ENCODE assay signal across 1 cellular context in the genomic region with DNA sequence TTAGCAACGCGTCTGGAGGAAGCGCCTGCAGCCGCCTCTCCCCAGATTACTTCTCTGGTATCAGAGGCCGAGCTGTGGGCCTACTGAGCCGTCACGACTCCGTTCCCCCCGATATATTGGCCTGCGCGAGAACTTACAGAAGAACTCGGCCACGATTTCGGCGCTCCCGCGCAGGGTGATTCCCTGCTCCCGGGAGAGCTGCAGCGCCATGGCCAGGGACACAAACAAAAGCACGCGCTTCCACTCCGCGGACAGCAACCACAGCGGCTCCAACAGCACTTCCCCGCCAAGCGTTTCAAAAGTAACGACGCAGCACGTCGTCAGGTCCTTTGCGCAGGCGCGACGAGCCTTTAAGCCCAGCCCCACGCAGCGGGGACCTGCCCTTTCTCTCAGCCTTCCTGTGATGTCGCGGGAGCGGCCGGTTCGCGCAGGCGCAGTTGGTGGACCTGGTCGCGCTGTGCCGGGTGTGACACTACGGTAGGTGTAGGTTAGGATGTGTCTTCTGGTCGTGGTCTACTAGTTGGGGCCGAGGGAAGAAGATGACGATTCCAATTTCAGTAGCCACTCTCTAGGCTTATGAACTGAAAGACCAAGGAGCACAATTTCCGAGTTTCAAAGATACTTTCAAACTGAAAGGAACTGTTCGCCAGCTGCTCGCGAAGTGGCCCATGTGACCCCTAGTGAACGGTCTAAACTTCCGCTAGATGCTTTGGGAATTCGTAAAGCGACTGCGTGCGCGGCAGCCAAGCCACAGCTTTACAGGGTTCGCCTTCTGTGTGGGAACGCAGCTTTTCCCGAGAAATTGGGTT.
TF ChIP-seq lines count a peak whose summit lies in the region.

A gene (minus strand): TSS at position 324 of the 809 bp plus-strand sequence. CDS start 114 bp downstream, at position 210.

TF ChIP-seq in WTC11, 78 proteins besides CTCF, POLR2A, EP300 and RAD21 (continued from another document and continues in another):
- TF ChIP-seq, protein P1, sequence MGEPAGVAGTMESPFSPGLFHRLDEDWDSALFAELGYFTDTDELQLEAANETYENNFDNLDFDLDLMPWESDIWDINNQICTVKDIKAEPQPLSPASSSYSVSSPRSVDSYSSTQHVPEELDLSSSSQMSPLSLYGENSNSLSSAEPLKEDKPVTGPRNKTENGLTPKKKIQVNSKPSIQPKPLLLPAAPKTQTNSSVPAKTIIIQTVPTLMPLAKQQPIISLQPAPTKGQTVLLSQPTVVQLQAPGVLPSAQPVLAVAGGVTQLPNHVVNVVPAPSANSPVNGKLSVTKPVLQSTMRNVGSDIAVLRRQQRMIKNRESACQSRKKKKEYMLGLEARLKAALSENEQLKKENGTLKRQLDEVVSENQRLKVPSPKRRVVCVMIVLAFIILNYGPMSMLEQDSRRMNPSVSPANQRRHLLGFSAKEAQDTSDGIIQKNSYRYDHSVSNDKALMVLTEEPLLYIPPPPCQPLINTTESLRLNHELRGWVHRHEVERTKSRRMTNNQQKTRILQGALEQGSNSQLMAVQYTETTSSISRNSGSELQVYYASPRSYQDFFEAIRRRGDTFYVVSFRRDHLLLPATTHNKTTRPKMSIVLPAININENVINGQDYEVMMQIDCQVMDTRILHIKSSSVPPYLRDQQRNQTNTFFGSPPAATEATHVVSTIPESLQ (CRISPR knock-in tag; IDR thresholded peaks at IDR 0.05), result no peak
- TF ChIP-seq, protein P2, sequence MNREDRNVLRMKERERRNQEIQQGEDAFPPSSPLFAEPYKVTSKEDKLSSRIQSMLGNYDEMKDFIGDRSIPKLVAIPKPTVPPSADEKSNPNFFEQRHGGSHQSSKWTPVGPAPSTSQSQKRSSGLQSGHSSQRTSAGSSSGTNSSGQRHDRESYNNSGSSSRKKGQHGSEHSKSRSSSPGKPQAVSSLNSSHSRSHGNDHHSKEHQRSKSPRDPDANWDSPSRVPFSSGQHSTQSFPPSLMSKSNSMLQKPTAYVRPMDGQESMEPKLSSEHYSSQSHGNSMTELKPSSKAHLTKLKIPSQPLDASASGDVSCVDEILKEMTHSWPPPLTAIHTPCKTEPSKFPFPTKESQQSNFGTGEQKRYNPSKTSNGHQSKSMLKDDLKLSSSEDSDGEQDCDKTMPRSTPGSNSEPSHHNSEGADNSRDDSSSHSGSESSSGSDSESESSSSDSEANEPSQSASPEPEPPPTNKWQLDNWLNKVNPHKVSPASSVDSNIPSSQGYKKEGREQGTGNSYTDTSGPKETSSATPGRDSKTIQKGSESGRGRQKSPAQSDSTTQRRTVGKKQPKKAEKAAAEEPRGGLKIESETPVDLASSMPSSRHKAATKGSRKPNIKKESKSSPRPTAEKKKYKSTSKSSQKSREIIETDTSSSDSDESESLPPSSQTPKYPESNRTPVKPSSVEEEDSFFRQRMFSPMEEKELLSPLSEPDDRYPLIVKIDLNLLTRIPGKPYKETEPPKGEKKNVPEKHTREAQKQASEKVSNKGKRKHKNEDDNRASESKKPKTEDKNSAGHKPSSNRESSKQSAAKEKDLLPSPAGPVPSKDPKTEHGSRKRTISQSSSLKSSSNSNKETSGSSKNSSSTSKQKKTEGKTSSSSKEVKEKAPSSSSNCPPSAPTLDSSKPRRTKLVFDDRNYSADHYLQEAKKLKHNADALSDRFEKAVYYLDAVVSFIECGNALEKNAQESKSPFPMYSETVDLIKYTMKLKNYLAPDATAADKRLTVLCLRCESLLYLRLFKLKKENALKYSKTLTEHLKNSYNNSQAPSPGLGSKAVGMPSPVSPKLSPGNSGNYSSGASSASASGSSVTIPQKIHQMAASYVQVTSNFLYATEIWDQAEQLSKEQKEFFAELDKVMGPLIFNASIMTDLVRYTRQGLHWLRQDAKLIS (CRISPR knock-in tag; IDR thresholded peaks at IDR 0.05; ENCODE audit: borderline replicate concordance), result peak; percentile 26; the same call in 1 of the 2 replicates
- TF ChIP-seq, protein P3, sequence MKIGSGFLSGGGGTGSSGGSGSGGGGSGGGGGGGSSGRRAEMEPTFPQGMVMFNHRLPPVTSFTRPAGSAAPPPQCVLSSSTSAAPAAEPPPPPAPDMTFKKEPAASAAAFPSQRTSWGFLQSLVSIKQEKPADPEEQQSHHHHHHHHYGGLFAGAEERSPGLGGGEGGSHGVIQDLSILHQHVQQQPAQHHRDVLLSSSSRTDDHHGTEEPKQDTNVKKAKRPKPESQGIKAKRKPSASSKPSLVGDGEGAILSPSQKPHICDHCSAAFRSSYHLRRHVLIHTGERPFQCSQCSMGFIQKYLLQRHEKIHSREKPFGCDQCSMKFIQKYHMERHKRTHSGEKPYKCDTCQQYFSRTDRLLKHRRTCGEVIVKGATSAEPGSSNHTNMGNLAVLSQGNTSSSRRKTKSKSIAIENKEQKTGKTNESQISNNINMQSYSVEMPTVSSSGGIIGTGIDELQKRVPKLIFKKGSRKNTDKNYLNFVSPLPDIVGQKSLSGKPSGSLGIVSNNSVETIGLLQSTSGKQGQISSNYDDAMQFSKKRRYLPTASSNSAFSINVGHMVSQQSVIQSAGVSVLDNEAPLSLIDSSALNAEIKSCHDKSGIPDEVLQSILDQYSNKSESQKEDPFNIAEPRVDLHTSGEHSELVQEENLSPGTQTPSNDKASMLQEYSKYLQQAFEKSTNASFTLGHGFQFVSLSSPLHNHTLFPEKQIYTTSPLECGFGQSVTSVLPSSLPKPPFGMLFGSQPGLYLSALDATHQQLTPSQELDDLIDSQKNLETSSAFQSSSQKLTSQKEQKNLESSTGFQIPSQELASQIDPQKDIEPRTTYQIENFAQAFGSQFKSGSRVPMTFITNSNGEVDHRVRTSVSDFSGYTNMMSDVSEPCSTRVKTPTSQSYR (CRISPR knock-in tag; IDR thresholded peaks at IDR 0.05), result no peak
- TF ChIP-seq ETV6 (CRISPR knock-in tag; IDR thresholded peaks at IDR 0.05) (peak; percentile 60; the same call in 1 of the 2 replicates), RORB (CRISPR knock-in tag; IDR thresholded peaks at IDR 0.05) (no peak), JAZF1 (CRISPR knock-in tag; IDR thresholded peaks at IDR 0.05) (no peak), ATF1 (CRISPR knock-in tag; IDR thresholded peaks at IDR 0.05) (peak; percentile 25; the same call in 1 of the 2 replicates), ZNF423 (CRISPR knock-in tag; IDR thresholded peaks at IDR 0.05) (no peak), SOX15 (CRISPR knock-in tag; IDR thresholded peaks at IDR 0.05) (no peak), NR3C1 (CRISPR knock-in tag; conservative IDR thresholded peaks at IDR 0.05; ENCODE audit: low read depth) (no peak), GTF2I (CRISPR knock-in tag; conservative IDR thresholded peaks at IDR 0.05) (no peak), FOXK1 (CRISPR knock-in tag; IDR thresholded peaks at IDR 0.05) (peak; percentile 70; the same call in 1 of the 2 replicates), ZNF121 (CRISPR knock-in tag; IDR thresholded peaks at IDR 0.05) (no peak), ZNF416 (CRISPR knock-in tag; IDR thresholded peaks at IDR 0.05) (peak; percentile 41; the same call in 1 of the 2 replicates), TCF7 (CRISPR knock-in tag; IDR thresholded peaks at IDR 0.05; ENCODE audit: low read depth) (no peak), EMX1 (CRISPR knock-in tag; IDR thresholded peaks at IDR 0.05) (no peak), CBFB (CRISPR knock-in tag; IDR thresholded peaks at IDR 0.05; ENCODE audit: low read depth) (no peak)
- TF ChIP-seq, protein P4, sequence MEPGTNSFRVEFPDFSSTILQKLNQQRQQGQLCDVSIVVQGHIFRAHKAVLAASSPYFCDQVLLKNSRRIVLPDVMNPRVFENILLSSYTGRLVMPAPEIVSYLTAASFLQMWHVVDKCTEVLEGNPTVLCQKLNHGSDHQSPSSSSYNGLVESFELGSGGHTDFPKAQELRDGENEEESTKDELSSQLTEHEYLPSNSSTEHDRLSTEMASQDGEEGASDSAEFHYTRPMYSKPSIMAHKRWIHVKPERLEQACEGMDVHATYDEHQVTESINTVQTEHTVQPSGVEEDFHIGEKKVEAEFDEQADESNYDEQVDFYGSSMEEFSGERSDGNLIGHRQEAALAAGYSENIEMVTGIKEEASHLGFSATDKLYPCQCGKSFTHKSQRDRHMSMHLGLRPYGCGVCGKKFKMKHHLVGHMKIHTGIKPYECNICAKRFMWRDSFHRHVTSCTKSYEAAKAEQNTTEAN (CRISPR knock-in tag; IDR thresholded peaks at IDR 0.05), result no peak
- TF ChIP-seq, protein P5, sequence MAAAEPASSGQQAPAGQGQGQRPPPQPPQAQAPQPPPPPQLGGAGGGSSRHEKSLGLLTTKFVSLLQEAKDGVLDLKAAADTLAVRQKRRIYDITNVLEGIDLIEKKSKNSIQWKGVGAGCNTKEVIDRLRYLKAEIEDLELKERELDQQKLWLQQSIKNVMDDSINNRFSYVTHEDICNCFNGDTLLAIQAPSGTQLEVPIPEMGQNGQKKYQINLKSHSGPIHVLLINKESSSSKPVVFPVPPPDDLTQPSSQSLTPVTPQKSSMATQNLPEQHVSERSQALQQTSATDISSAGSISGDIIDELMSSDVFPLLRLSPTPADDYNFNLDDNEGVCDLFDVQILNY (CRISPR knock-in tag; IDR thresholded peaks at IDR 0.05), result peak; percentile 85
- TF ChIP-seq, protein P6, sequence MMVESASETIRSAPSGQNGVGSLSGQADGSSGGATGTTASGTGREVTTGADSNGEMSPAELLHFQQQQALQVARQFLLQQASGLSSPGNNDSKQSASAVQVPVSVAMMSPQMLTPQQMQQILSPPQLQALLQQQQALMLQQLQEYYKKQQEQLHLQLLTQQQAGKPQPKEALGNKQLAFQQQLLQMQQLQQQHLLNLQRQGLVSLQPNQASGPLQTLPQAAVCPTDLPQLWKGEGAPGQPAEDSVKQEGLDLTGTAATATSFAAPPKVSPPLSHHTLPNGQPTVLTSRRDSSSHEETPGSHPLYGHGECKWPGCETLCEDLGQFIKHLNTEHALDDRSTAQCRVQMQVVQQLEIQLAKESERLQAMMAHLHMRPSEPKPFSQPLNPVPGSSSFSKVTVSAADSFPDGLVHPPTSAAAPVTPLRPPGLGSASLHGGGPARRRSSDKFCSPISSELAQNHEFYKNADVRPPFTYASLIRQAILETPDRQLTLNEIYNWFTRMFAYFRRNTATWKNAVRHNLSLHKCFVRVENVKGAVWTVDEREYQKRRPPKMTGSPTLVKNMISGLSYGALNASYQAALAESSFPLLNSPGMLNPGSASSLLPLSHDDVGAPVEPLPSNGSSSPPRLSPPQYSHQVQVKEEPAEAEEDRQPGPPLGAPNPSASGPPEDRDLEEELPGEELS (CRISPR knock-in tag; IDR thresholded peaks at IDR 0.05), result peak; percentile 64
- TF ChIP-seq, protein P7, sequence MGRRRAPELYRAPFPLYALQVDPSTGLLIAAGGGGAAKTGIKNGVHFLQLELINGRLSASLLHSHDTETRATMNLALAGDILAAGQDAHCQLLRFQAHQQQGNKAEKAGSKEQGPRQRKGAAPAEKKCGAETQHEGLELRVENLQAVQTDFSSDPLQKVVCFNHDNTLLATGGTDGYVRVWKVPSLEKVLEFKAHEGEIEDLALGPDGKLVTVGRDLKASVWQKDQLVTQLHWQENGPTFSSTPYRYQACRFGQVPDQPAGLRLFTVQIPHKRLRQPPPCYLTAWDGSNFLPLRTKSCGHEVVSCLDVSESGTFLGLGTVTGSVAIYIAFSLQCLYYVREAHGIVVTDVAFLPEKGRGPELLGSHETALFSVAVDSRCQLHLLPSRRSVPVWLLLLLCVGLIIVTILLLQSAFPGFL (CRISPR knock-in tag; IDR thresholded peaks at IDR 0.05; ENCODE audit: borderline replicate concordance), result no peak; the same call in 1 of the 2 replicates
- TF ChIP-seq, protein P8, sequence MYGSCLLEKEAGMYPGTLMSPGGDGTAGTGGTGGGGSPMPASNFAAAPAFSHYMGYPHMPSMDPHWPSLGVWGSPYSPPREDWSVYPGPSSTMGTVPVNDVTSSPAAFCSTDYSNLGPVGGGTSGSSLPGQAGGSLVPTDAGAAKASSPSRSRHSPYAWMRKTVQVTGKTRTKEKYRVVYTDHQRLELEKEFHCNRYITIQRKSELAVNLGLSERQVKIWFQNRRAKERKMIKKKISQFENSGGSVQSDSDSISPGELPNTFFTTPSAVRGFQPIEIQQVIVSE (CRISPR knock-in tag; IDR thresholded peaks at IDR 0.05; ENCODE audit: borderline replicate concordance), result no peak
- TF ChIP-seq, protein P9, sequence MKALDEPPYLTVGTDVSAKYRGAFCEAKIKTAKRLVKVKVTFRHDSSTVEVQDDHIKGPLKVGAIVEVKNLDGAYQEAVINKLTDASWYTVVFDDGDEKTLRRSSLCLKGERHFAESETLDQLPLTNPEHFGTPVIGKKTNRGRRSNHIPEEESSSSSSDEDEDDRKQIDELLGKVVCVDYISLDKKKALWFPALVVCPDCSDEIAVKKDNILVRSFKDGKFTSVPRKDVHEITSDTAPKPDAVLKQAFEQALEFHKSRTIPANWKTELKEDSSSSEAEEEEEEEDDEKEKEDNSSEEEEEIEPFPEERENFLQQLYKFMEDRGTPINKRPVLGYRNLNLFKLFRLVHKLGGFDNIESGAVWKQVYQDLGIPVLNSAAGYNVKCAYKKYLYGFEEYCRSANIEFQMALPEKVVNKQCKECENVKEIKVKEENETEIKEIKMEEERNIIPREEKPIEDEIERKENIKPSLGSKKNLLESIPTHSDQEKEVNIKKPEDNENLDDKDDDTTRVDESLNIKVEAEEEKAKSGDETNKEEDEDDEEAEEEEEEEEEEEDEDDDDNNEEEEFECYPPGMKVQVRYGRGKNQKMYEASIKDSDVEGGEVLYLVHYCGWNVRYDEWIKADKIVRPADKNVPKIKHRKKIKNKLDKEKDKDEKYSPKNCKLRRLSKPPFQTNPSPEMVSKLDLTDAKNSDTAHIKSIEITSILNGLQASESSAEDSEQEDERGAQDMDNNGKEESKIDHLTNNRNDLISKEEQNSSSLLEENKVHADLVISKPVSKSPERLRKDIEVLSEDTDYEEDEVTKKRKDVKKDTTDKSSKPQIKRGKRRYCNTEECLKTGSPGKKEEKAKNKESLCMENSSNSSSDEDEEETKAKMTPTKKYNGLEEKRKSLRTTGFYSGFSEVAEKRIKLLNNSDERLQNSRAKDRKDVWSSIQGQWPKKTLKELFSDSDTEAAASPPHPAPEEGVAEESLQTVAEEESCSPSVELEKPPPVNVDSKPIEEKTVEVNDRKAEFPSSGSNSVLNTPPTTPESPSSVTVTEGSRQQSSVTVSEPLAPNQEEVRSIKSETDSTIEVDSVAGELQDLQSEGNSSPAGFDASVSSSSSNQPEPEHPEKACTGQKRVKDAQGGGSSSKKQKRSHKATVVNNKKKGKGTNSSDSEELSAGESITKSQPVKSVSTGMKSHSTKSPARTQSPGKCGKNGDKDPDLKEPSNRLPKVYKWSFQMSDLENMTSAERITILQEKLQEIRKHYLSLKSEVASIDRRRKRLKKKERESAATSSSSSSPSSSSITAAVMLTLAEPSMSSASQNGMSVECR (CRISPR knock-in tag; IDR thresholded peaks at IDR 0.05; ENCODE audit: borderline replicate concordance), result no peak; the same call in 1 of the 2 replicates
- TF ChIP-seq, protein P10, sequence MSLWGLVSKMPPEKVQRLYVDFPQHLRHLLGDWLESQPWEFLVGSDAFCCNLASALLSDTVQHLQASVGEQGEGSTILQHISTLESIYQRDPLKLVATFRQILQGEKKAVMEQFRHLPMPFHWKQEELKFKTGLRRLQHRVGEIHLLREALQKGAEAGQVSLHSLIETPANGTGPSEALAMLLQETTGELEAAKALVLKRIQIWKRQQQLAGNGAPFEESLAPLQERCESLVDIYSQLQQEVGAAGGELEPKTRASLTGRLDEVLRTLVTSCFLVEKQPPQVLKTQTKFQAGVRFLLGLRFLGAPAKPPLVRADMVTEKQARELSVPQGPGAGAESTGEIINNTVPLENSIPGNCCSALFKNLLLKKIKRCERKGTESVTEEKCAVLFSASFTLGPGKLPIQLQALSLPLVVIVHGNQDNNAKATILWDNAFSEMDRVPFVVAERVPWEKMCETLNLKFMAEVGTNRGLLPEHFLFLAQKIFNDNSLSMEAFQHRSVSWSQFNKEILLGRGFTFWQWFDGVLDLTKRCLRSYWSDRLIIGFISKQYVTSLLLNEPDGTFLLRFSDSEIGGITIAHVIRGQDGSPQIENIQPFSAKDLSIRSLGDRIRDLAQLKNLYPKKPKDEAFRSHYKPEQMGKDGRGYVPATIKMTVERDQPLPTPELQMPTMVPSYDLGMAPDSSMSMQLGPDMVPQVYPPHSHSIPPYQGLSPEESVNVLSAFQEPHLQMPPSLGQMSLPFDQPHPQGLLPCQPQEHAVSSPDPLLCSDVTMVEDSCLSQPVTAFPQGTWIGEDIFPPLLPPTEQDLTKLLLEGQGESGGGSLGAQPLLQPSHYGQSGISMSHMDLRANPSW (CRISPR knock-in tag; conservative IDR thresholded peaks at IDR 0.05; ENCODE audit: low read depth), result no peak
